Comparison of ENCODE assay signal across 8 cellular contexts in genomic region chr3:17412950-17413530, GRCh38.
DNase-seq lines count a peak whose midpoint lies in the region; ATAC-seq and TF ChIP-seq lines count a peak whose summit lies in the region.

No MANE protein-coding gene starts in this region.

- H3K4me1 ChIP-seq in stomach: no peaks in the 10 kb centered on the region

- H3K36me3 ChIP-seq in stomach: no peaks in the 10 kb centered on the region

- TF ChIP-seq POLR2A in stomach (IDR thresholded peaks at IDR 0.05): no peak

- ATAC-seq in GM19351 (IDR thresholded peaks at IDR 0.05; ENCODE audit: unreplicated experiment) (peak; percentile 97), HG03354 (IDR thresholded peaks at IDR 0.05; ENCODE audit: poor library complexity, severe bottlenecking, unreplicated experiment) (peak; percentile 94)

- DNase-seq in Daoy (ENCODE audit: low read depth) (peak; percentile 17), NCI-H460 (ENCODE audit: extremely low read depth, low read depth) (peak; percentile 45), astrocyte of the hippocampus (ENCODE audit: low read depth, low spot score) (peak; percentile 70), inferior parietal cortex (ENCODE audit: extremely low spot score) (peak; percentile 70), stomach (no peak), cerebellar nuclear complex (lab: John Stamatoyannopoulos, UW) (no peak)

- no peaks in the 10 kb centered on the region for H3K27me3 ChIP-seq in stomach

- TF ChIP-seq CTCF in stomach (IDR thresholded peaks at IDR 0.05): peak in 5 of 7 experiments; percentile 55 to 76 (median 72)

- no peak overlapping the region for H3K27ac ChIP-seq in stomach

- H3K9me3 ChIP-seq in stomach: no peaks in the 10 kb centered on the region

- no peak for TF ChIP-seq EP300 in stomach (IDR thresholded peaks at IDR 0.05)

- no peak overlapping the region for H3K4me3 ChIP-seq in stomach

- intact Hi-C loops in stomach (cut with DNase I; ENCODE audit: low total_unique reads): loop anchor here (10.0 kb wide), 1 partner anchor 158 kb away; no protein-coding TSS in a partner anchor

Comparison
In these comparisons a context has a peak if more than half of its experiments do, and no peak if none do; other contexts are left out.
1. DNase-seq: peak in Daoy (single experiment), NCI-H460 (single experiment), astrocyte of the hippocampus (single experiment) and inferior parietal cortex (single experiment); none in stomach (single experiment) and cerebellar nuclear complex (0 of 2).